ENCODE assay signal across 18 cellular contexts in the genomic region with DNA sequence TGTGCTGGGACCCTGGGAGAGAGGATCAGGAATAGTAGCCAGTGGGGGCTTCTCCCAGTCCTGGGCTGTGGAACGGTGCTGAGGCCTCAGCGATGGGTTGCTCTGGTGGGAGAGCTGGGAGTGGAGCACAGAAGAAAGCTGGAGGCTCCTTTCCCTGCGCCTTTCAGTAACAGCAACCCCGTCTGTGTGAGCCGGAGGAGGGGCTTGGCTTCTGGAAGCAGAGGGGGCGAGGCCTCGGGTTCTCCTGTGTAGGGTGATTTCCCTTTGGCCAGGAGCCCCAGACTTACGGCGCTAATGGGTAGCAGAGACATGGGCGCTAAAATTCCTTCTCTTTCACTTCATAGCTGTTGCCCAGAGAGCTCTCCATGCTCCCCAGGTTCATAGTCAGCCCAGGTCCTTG. TPM values are rescaled to one million over a fixed set of nuclear protein-coding genes. Genes with fewer than 3 reads are reported as not detected.
DNase-seq lines count a peak whose midpoint lies in the region; FAIRE-seq and TF ChIP-seq lines count a peak whose summit lies in the region.
"Had no signal": no experiment of that assay in that cellular context is flagged by ENCODE, and none has a peak within 500 bp of the region (broad histone marks: within the 10 kb centered on the region; RNA-seq: fewer than 3 reads in every experiment).

No MANE protein-coding gene starts in this region.

- H3K4me3 Mint-ChIP-seq in endodermal cell = no peak overlapping the region
- H3K4me3 Mint-ChIP-seq: central memory CD8-positive, alpha-beta T cell; stimulated activated naive B cell treated with anti-CD40 and anti-IgM and Interleukin-4, amounts not matched to agents 10 μg/mL and 1 μg/mL and 100 μg/mL, for 72 hours had no signal

- no peaks in the 10 kb centered on the region for H3K36me3 Mint-ChIP-seq in endodermal cell (ENCODE audit: low read depth)
- H3K36me3 Mint-ChIP-seq: stimulated activated naive B cell treated with anti-CD40 and anti-IgM and Interleukin-4, amounts not matched to agents 10 μg/mL and 1 μg/mL and 100 μg/mL, for 72 hours had no signal

- TF ChIP-seq CTCF in endodermal cell (conservative IDR thresholded peaks at IDR 0.05) = no peak
- no peak for TF ChIP-seq CTCF in D721Med (IDR thresholded peaks at IDR 0.05; ENCODE audit: insufficient read depth, missing control alignments)

- 89 to 90% methylated on average over 9 to 10 of the region's 10 CpGs for WGBS in endodermal cell (ENCODE audit: insufficient coverage in 1 of 2, insufficient read length in 1 of 2), 2 experiments

- H3K27ac Mint-ChIP-seq in endodermal cell = no peak overlapping the region
- H3K27ac Mint-ChIP-seq: stimulated activated naive B cell treated with anti-CD40 and anti-IgM and Interleukin-4, amounts not matched to agents 10 μg/mL and 1 μg/mL and 100 μg/mL, for 72 hours had no signal

- FAIRE-seq in D721Med (lab: Jason Lieb, UNC) = no peak
- FAIRE-seq: GM12891, H54 had no signal

- H3K27me3 ChIP-seq in H7 (ENCODE audit: control insufficient read depth, insufficient read depth, low read length) (no peaks in the 10 kb centered on the region), endodermal cell (ENCODE audit: control insufficient read depth, insufficient read depth, low read length, poor library complexity, severe bottlenecking) (no peaks in the 10 kb centered on the region), stomach smooth muscle (ENCODE audit: control insufficient read depth in 1 of 2, insufficient read depth in 2 of 2, low read length in 2 of 2) (no peaks in the 10 kb centered on the region)

- H3K4me1 Mint-ChIP-seq in endodermal cell = peaks cover 2% of the 10 kb centered on the region
- H3K4me1 Mint-ChIP-seq: central memory CD8-positive, alpha-beta T cell; stimulated activated naive B cell treated with anti-CD40 and anti-IgM and Interleukin-4, amounts not matched to agents 10 μg/mL and 1 μg/mL and 100 μg/mL, for 72 hours had no signal

- H3K9ac ChIP-seq in endodermal cell (ENCODE audit: extremely low read depth, low read length, poor library complexity, severe bottlenecking) = no peak overlapping the region
- peak overlapping the region in 1 of 2 donors; percentile 58 for H3K9ac ChIP-seq in stomach smooth muscle (ENCODE audit: low read length in 2 of 2)
- H3K9ac ChIP-seq: KMS-11, parathyroid adenoma had no signal

- no peaks in the 10 kb centered on the region for H3K9me3 Mint-ChIP-seq in endodermal cell
- H3K9me3 Mint-ChIP-seq: central memory CD8-positive, alpha-beta T cell; stimulated activated naive B cell treated with anti-CD40 and anti-IgM and Interleukin-4, amounts not matched to agents 10 μg/mL and 1 μg/mL and 100 μg/mL, for 72 hours had no signal

- H3K9me3 ChIP-seq in endodermal cell (ENCODE audit: control insufficient read depth, low read length) = no peaks in the 10 kb centered on the region
- no peaks in the 10 kb centered on the region for H3K9me3 ChIP-seq in stomach smooth muscle (ENCODE audit: control insufficient read depth in 2 of 2, low read length in 2 of 2)

- H3K4me3 ChIP-seq in H7 (ENCODE audit: insufficient read depth, low read depth, low read length) = no peak overlapping the region
- H3K4me3 ChIP-seq in endodermal cell (ENCODE audit: low read length) = no peak overlapping the region
- peak overlapping the region in 1 of 2 donors; percentile 55 for H3K4me3 ChIP-seq in stomach smooth muscle (ENCODE audit: low read length in 2 of 2)

- peaks cover 7% of the 10 kb centered on the region for H3K27me3 Mint-ChIP-seq in endodermal cell (ENCODE audit: insufficient read depth)

- DNase-seq in H7 (peak; percentile 69), endodermal cell (peak; percentile 62), iPS-NIHi11 (ENCODE audit: low spot score) (peak; percentile 39), D721Med (ENCODE audit: insufficient read length, low spot score) (no peak), DMS 273 treated with DMSO at 0.1 percent for 48 hours (lab: John Stamatoyannopoulos, UW) (no peak), islet precursor cell (no peak)
- no peak for DNase-seq in activated naive CD4-positive, alpha-beta T cell treated with Interleukin-2 at 50 U/mL for 16 hours
- DNase-seq: activated T-cell treated with anti-CD3 and anti-CD28 coated beads, Interleukin-2, amount 50 U/mL, for 1 hour; left colon; NCI-H1092; NCI-H748 treated with DMSO at 0.1 percent for 48 hours; stimulated activated naive B cell treated with anti-CD40 and anti-IgM and Interleukin-4, amounts not matched to agents 10 μg/mL and 1 μg/mL and 100 μg/mL, for 72 hours had no signal

- H3K27ac ChIP-seq in endodermal cell (ENCODE audit: low read depth, low read length) (no peak overlapping the region), stomach smooth muscle (ENCODE audit: low read length) (peak overlapping the region; percentile 18)
- H3K27ac ChIP-seq: KMS-11, parathyroid adenoma had no signal

- H3K4me1 ChIP-seq in endodermal cell (ENCODE audit: control insufficient read depth, insufficient read depth, low read length) (no peaks in the 10 kb centered on the region), stomach smooth muscle (ENCODE audit: control insufficient read depth, insufficient read depth, low read length) (peaks cover 65% of the 10 kb centered on the region)
- H3K4me1 ChIP-seq: parathyroid adenoma had no signal

- H3K36me3 ChIP-seq in H7 (replicated peaks; ENCODE audit: control insufficient read depth, insufficient read depth, low read length) = no peaks in the 10 kb centered on the region
- H3K36me3 ChIP-seq in endodermal cell (ENCODE audit: control insufficient read depth, insufficient read depth, low read length) = no peaks in the 10 kb centered on the region
- no peaks in the 10 kb centered on the region for H3K36me3 ChIP-seq in stomach smooth muscle (ENCODE audit: control insufficient read depth in 2 of 2, insufficient read depth in 2 of 2, low read length in 2 of 2)

RNA-seq across cellular contexts. Expression of a gene that starts 55.0 kb away (rescaled TPM):
- 0.97 and 1.0 TPM in 2 replicates for total RNA-seq in H7 (2014; rRNA removed; shearing (Covaris generic))
- total RNA-seq in endodermal cell = 1 to 10 TPM in 1 of 2 donors, under 1 TPM in 1; 0.33 to 1.2 TPM
- polyA plus RNA-seq in endodermal cell (2013, experiment 1 of 2) = 5.7 TPM
- 6.7 TPM for polyA plus RNA-seq in endodermal cell (2013, experiment 2 of 2)

Comparison
In these comparisons a context has a peak if more than half of its experiments do, and no peak if none do; other contexts are left out.
1. DNase-seq: peak in H7 (single experiment), endodermal cell (single experiment) and iPS-NIHi11 (single experiment); none in D721Med (single experiment), DMS 273 treated with DMSO at 0.1 percent for 48 hours (single experiment), islet precursor cell (single experiment) and activated naive CD4-positive, alpha-beta T cell treated with Interleukin-2 at 50 U/mL for 16 hours (single experiment).